8 cellular contexts compared by ENCODE assay signal in the genomic region with DNA sequence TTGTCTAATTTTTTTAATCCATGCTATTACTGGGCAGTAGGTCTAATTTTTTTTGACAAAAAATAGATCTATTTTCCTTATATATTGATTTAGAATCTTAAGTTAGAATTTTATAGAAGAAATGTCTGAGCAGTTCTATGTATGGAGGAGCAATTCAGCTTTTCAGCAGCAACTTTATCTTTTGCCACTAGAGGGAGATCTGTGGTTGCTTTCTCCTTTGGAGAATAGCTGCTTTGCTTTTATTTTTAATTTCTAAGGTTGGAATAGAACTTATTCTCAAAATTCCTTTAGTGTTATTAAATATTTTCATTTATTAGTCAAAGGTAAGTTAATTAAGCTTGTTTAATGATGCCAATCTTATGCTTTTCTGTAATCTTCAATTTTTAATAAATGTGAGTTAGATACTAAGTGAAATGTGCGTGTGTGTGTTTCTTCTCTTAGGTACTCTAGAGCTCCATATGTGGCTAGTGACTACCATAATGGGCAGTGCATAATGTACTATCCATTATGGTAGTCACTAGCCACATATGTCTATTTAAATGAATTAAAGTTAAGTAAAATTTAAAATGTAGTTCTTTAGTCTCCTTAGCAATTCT. TPM values are rescaled to one million over a fixed set of nuclear protein-coding genes. Genes with fewer than 3 reads are reported as not detected.
DNase-seq lines count a peak whose midpoint lies in the region; ATAC-seq and TF ChIP-seq lines count a peak whose summit lies in the region.

No MANE protein-coding gene starts in this region.

- ATAC-seq in HG03066 (IDR thresholded peaks at IDR 0.05; ENCODE audit: low read depth, unreplicated experiment) (peak; percentile 63), Right ventricle myocardium inferior (no peak)

- TF ChIP-seq CTCF in GM12874 (IDR thresholded peaks at IDR 0.05; ENCODE audit: insufficient read depth, low read depth, low read length): peak; percentile 49

- in situ Hi-C loops in SK-MEL-5 (cut with HindIII; ENCODE audit: low pct_unique_long_range_greater_than_20kb, low sequenced_read_pairs): no loop called here

- peak; percentile 11 for DNase-seq in Ammon's horn (ENCODE audit: low spot score)
- peak; percentile 43 for DNase-seq in SK-MEL-5 (ENCODE audit: low read depth, low spot score)
- peak; percentile 51 for DNase-seq in fibroblast of peridontal ligament (ENCODE audit: extremely low read depth)
- DNase-seq in retina: peak; percentile 4
- no peak for DNase-seq in GF-D8 (lab: John Stamatoyannopoulos, UW)
- no peak for DNase-seq in Right ventricle myocardium inferior (ENCODE audit: missing footprints)

- intact Hi-C loops in Right ventricle myocardium inferior (cut with DNase I): loop anchor here (5.0 kb wide), 1 partner anchor 72 kb away; no protein-coding TSS in a partner anchor

RNA-seq across cellular contexts. Expression of a gene that starts 29.3 kb away (rescaled TPM):
- 22.8 and 25.7 TPM in 2 replicates for total RNA-seq in SK-MEL-5 (2014; rRNA removed; shearing (Covaris generic))
- 15.3 and 16.8 TPM in 2 replicates for polyA plus RNA-seq in SK-MEL-5 (2015; cell fraction: cytosol; rRNA removed)
- 23.4 and 29.0 TPM in 2 replicates for polyA plus RNA-seq in SK-MEL-5 (2015; cell fraction: nucleus; rRNA removed)
- 10.7 TPM for total RNA-seq in Right ventricle myocardium inferior

RNA-seq across cellular contexts. Expression of a gene that starts 38.8 kb away (rescaled TPM):
- total RNA-seq in SK-MEL-5 (2014; rRNA removed; shearing (Covaris generic)): 9.6 and 10.6 TPM in 2 replicates
- polyA plus RNA-seq in SK-MEL-5 (2015; cell fraction: cytosol; rRNA removed): 5.6 and 7.8 TPM in 2 replicates
- 8.3 and 11.4 TPM in 2 replicates for polyA plus RNA-seq in SK-MEL-5 (2015; cell fraction: nucleus; rRNA removed)
- 11.8 TPM for total RNA-seq in Right ventricle myocardium inferior

RNA-seq across cellular contexts. Expression of a gene that starts 59.1 kb away (rescaled TPM):
- total RNA-seq in SK-MEL-5 (2014; rRNA removed; shearing (Covaris generic)): 0.24 and 0.34 TPM in 2 replicates
- 0.85 and 1.1 TPM in 2 replicates for polyA plus RNA-seq in SK-MEL-5 (2015; cell fraction: cytosol; rRNA removed)
- not detected in 2 replicates for polyA plus RNA-seq in SK-MEL-5 (2015; cell fraction: nucleus; rRNA removed)
- not detected for total RNA-seq in Right ventricle myocardium inferior

Comparison
In these comparisons a context has a peak if more than half of its experiments do, and no peak if none do; other contexts are left out.
1. DNase-seq: peak in Ammon's horn (single experiment), SK-MEL-5 (single experiment), fibroblast of peridontal ligament (single experiment) and retina (single experiment); none in GF-D8 (single experiment) and Right ventricle myocardium inferior (single experiment).